8 cellular contexts compared by ENCODE assay signal in the genomic region with DNA sequence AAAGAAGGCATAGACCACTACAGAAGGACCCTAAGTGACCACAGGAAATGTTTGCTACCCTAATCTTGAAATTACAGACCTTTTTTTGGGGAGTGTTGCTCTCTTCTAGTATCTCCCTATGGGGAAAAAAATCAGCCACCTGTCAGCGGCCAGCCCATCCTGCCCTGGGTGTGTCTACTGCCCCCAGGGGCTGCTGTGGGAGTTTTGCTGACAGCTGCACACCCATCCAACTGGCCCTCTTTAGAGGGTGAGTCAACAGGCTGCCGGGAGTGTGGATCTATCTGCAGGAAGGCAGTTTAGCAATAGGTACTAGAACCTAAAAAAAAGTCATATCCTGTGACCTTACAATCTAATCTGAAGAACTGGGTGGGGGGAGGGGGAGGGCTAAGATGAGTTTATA. TPM values are rescaled to one million over a fixed set of nuclear protein-coding genes. Genes with fewer than 3 reads are reported as not detected.
A peak's percentile ranks its signal among the peaks of the same experiment; 100 is the strongest.
DNase-seq lines count a peak whose midpoint lies in the region; TF ChIP-seq lines count a peak whose summit lies in the region.

No MANE protein-coding gene starts in this region.

- H3K9ac ChIP-seq in liver (ENCODE audit: low read depth in 1 of 2, low read length in 2 of 2) (no peak overlapping the region), Karpas-422 (ENCODE audit: low read length) (no peak overlapping the region)

- no peaks in the 10 kb centered on the region for H3K27me3 ChIP-seq in liver (ENCODE audit: control insufficient read depth in 4 of 4, insufficient read depth in 4 of 4, low read length in 3 of 4)
- H3K27me3 ChIP-seq in Karpas-422 (ENCODE audit: low read length) = no peaks in the 10 kb centered on the region

- DNase-seq in SHP77 (lab: John Stamatoyannopoulos, UW) = peak; percentile 49 to 65
- DNase-seq in SHP77 treated with DMSO at 0.1 percent for 48 hours (lab: John Stamatoyannopoulos, UW) = no peak
- peak; percentile 32 for DNase-seq in NCI-H2107 (lab: John Stamatoyannopoulos, UW)
- peak; percentile 51 for DNase-seq in amniotic epithelial cell (ENCODE audit: low read depth)
- DNase-seq in SK-N-DZ (ENCODE audit: low spot score) = no peak
- DNase-seq in pons (ENCODE audit: low spot score) = no peak
- no peak for DNase-seq in Karpas-422

- H3K4me2 ChIP-seq in Karpas-422 (ENCODE audit: low read depth, low read length, poor library complexity, severe bottlenecking) = no peak overlapping the region

- no peaks in the 10 kb centered on the region for H3K9me2 ChIP-seq in Karpas-422 (replicated peaks; ENCODE audit: insufficient read depth, low read length)

- 36% methylated on average over 2 of the region's 2 CpGs for WGBS in liver

- H3K9me3 ChIP-seq in liver (ENCODE audit: control insufficient read depth in 4 of 4, low read length in 3 of 4) (no peaks in the 10 kb centered on the region), Karpas-422 (ENCODE audit: low read length) (no peaks in the 10 kb centered on the region)

- H3K4me3 ChIP-seq in liver (ENCODE audit: low read depth in 1 of 3, low read length in 3 of 3) (no peak overlapping the region), Karpas-422 (ENCODE audit: low read length) (no peak overlapping the region)

- H3K36me3 ChIP-seq in liver (ENCODE audit: control insufficient read depth in 4 of 4, insufficient read depth in 3 of 4, low read depth in 1 of 4, low read length in 3 of 4) (no peaks in the 10 kb centered on the region), Karpas-422 (ENCODE audit: insufficient read depth, low read length) (no peaks in the 10 kb centered on the region)

- no peak for TF ChIP-seq CTCF in liver (IDR thresholded peaks at IDR 0.05; ENCODE audit: low read depth, low read length, missing input control)

- no peaks in the 10 kb centered on the region for H4K20me1 ChIP-seq in Karpas-422 (ENCODE audit: insufficient read depth, low read depth, low read length)

- H2AFZ ChIP-seq in Karpas-422 (ENCODE audit: low read length) = no peak overlapping the region

- no peak for TF ChIP-seq RAD21 in liver (IDR thresholded peaks at IDR 0.05)

- H3K4me1 ChIP-seq in liver (ENCODE audit: control insufficient read depth in 4 of 4, insufficient read depth in 4 of 4, low read length in 3 of 4) = peaks cover 16 to 49% (median 47%) of the 10 kb centered on the region in 4 donors
- peaks cover 5% of the 10 kb centered on the region; the same call in 1 of the 2 replicates for H3K4me1 ChIP-seq in Karpas-422 (ENCODE audit: low read length)

- no peaks in the 10 kb centered on the region for H3K79me2 ChIP-seq in Karpas-422 (ENCODE audit: low read length)

- peak overlapping the region; percentile 38 to 55 for H3K27ac ChIP-seq in liver (ENCODE audit: low read depth in 1 of 2, low read length in 2 of 2)
- no peak overlapping the region for H3K27ac ChIP-seq in Karpas-422 (ENCODE audit: low read length)

TF ChIP-seq in liver, 16 proteins besides CTCF, POLR2A, EP300 and RAD21:
- no peak for TF ChIP-seq TAF1 (conservative IDR thresholded peaks at IDR 0.05)
- TF ChIP-seq HNF4G (IDR thresholded peaks at IDR 0.05) = no peak
- peak; percentile 20 for TF ChIP-seq SP1 (IDR thresholded peaks at IDR 0.05)
- TF ChIP-seq, protein P1, sequence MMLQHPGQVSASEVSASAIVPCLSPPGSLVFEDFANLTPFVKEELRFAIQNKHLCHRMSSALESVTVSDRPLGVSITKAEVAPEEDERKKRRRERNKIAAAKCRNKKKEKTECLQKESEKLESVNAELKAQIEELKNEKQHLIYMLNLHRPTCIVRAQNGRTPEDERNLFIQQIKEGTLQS (IDR thresholded peaks at IDR 0.05) = no peak
- TF ChIP-seq JUND (IDR thresholded peaks at IDR 0.05) = no peak

RNA-seq across cellular contexts. Expression of gene DYSF, which starts 0.8 kb away (rescaled TPM):
- 10 to 100 TPM; 15.1 to 20.8 TPM for total RNA-seq in liver
- polyA plus RNA-seq in liver = 10 to 100 TPM in 1 of 2 donors, 1 to 10 TPM in 1; 8.5 to 12.0 TPM
- 0.15 TPM in 1 of 2 replicates, not detected in the other for polyA plus RNA-seq in SK-N-DZ (2014; cell fraction: cytosol; rRNA removed)
- polyA plus RNA-seq in SK-N-DZ (2014; cell fraction: nucleus; rRNA removed) = not detected in 2 replicates
- not detected in 2 replicates for total RNA-seq in Karpas-422 (2014; rRNA removed; shearing (Covaris generic); ENCODE audit: low replicate concordance)

Comparison
In these comparisons a context has a peak if more than half of its experiments do, and no peak if none do; other contexts are left out.
1. DNase-seq: peak in SHP77 (2 of 2), NCI-H2107 (single experiment) and amniotic epithelial cell (single experiment); none in SHP77 treated with DMSO at 0.1 percent for 48 hours (single experiment), SK-N-DZ (single experiment), pons (single experiment) and Karpas-422 (single experiment).
2. RNA of gene DYSF, which starts 0.8 kb away (total RNA-seq): 15.1 to 20.8 TPM in liver; not detected in Karpas-422; every median in the first group is over 10 times any median in the second.